In genomic region chr4:153476829-153477574, GRCh38 we compare ENCODE assay signal across 1 cellular context.
TF ChIP-seq lines count a peak whose summit lies in the region.

No MANE protein-coding gene starts in this region.

TF ChIP-seq in SK-N-SH, 30 proteins besides CTCF, POLR2A, EP300 and RAD21:
- TF ChIP-seq RCOR1 (IDR thresholded peaks at IDR 0.05; ENCODE audit: low read length), result no peak
- no peak for TF ChIP-seq TEAD4 (IDR thresholded peaks at IDR 0.05; ENCODE audit: borderline replicate concordance, insufficient read depth)
- TF ChIP-seq IRF3 (IDR thresholded peaks at IDR 0.05; ENCODE audit: low read depth, low read length), result no peak
- TF ChIP-seq FOXJ3 (CRISPR knock-in tag; IDR thresholded peaks at IDR 0.05), result no peak
- no peak for TF ChIP-seq MXI1 (IDR thresholded peaks at IDR 0.05; ENCODE audit: low read depth, low read length)
- TF ChIP-seq USF1 (IDR thresholded peaks at IDR 0.05; ENCODE audit: borderline replicate concordance, low read depth), result no peak
- TF ChIP-seq FOXM1 (IDR thresholded peaks at IDR 0.05; ENCODE audit: low read depth), result no peak
- TF ChIP-seq FOSL2 (IDR thresholded peaks at IDR 0.05; ENCODE audit: borderline replicate concordance, low read depth), result no peak
- TF ChIP-seq RXRA (IDR thresholded peaks at IDR 0.05; ENCODE audit: borderline replicate concordance, low read depth), result no peak
- TF ChIP-seq TCF12 (IDR thresholded peaks at IDR 0.05), result no peak
- no peak for TF ChIP-seq NRF1 (IDR thresholded peaks at IDR 0.05; ENCODE audit: low read depth, low read length)
- TF ChIP-seq TAF1 (IDR thresholded peaks at IDR 0.05; ENCODE audit: borderline replicate concordance, low read depth, low read length), result no peak
- no peak for TF ChIP-seq JUND (IDR thresholded peaks at IDR 0.05)
- TF ChIP-seq RFX5 (IDR thresholded peaks at IDR 0.05; ENCODE audit: low read length), result no peak
- TF ChIP-seq REST (IDR thresholded peaks at IDR 0.05; ENCODE audit: low read depth, low read length), result no peak
- no peak for TF ChIP-seq ZBTB33 (IDR thresholded peaks at IDR 0.05; ENCODE audit: borderline replicate concordance, low read depth)
